Comparison of ENCODE assay signal across 28 cellular contexts in genomic region chr2:154898269-154898668, GRCh38.
"Had no signal": no experiment of that assay in that cellular context is flagged by ENCODE, and none has a peak within 500 bp of the region (broad histone marks: within the 10 kb centered on the region; RNA-seq: fewer than 3 reads in every experiment).

No MANE protein-coding gene starts in this region.

- ATAC-seq: effector memory CD8-positive, alpha-beta T cell; esophagus mucosa; foreskin keratinocyte; gastrocnemius medialis; gastroesophageal sphincter; heart left ventricle; heart right ventricle had no signal

- FAIRE-seq: colon, endometrium, endothelial cell of umbilical vein, frontal cortex had no signal

- H3K9me3 ChIP-seq: colonic mucosa, esophagus muscularis mucosa, esophagus squamous epithelium, gastrocnemius medialis, gastroesophageal sphincter, heart left ventricle, heart right ventricle had no signal

- DNase-seq: colonic mucosa; cortex of kidney; dermis blood vessel endothelial cell; dorsolateral prefrontal cortex; effector CD4-positive, alpha-beta T cell; effector CD8-positive, alpha-beta T cell; effector memory CD4-positive, alpha-beta T cell; effector memory CD8-positive, alpha-beta T cell; endodermal cell; erythroblast; esophagus squamous epithelium; foreskin fibroblast; foreskin keratinocyte; foreskin melanocyte; gastrocnemius medialis; glutamatergic neuron; head of caudate nucleus; heart right ventricle had no signal

- H3K4me3 ChIP-seq: colonic mucosa, coronary artery, dorsolateral prefrontal cortex, esophagus muscularis mucosa, esophagus squamous epithelium, gastrocnemius medialis, gastroesophageal sphincter, heart left ventricle, heart right ventricle had no signal

- H3K4me1 ChIP-seq: colonic mucosa, esophagus muscularis mucosa, esophagus squamous epithelium, foreskin keratinocyte, gastrocnemius medialis, gastroesophageal sphincter, heart left ventricle, heart right ventricle had no signal

- H3K36me3 ChIP-seq: colonic mucosa, esophagus muscularis mucosa, esophagus squamous epithelium, gastrocnemius medialis, gastroesophageal sphincter, heart left ventricle, heart right ventricle had no signal

- H3K27ac ChIP-seq: colonic mucosa, coronary artery, dorsolateral prefrontal cortex, epithelial cell of prostate, esophagus muscularis mucosa, esophagus squamous epithelium, foreskin keratinocyte, gastrocnemius medialis, gastroesophageal sphincter, heart left ventricle, heart right ventricle had no signal

- H3K27me3 ChIP-seq: colonic mucosa, dorsolateral prefrontal cortex, esophagus muscularis mucosa, esophagus squamous epithelium, foreskin keratinocyte, gastrocnemius medialis, gastroesophageal sphincter, heart left ventricle, heart right ventricle had no signal
